ENCODE assay signal across 9 cellular contexts in the genomic region with DNA sequence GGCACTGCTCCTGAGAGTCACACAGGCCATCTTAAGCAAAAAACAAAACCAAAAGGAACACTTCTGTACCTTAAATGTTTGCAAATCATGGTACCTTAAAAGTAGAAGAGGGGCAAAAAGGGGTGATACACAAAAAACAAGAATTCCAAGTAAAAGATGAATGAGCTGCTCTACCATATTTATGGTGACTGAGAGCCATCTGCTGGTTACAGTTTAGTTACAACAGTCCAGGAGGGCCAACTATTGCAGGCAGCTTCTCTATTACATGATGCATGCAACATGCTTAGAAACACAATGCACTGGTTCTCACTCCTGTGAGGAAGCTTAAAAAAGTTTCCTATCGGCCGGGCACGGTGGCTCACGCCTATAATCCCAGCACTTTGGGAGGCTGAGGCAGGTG. TPM values are rescaled to one million over a fixed set of nuclear protein-coding genes. Genes with fewer than 3 reads are reported as not detected.
DNase-seq lines count a peak whose midpoint lies in the region; ATAC-seq and TF ChIP-seq lines count a peak whose summit lies in the region.
"Had no signal": no experiment of that assay in that cellular context is flagged by ENCODE, and none has a peak within 500 bp of the region (broad histone marks: within the 10 kb centered on the region; RNA-seq: fewer than 3 reads in every experiment).

No MANE protein-coding gene starts in this region.

- no peaks in the 10 kb centered on the region for H3K36me3 ChIP-seq in RWPE2 (ENCODE audit: low read depth)
- H3K36me3 ChIP-seq in ovary, result no peaks in the 10 kb centered on the region

- TF ChIP-seq EP300 in ovary (IDR thresholded peaks at IDR 0.05), result no peak

- H3K27me3 ChIP-seq in RWPE2 (ENCODE audit: insufficient read depth, poor library complexity, severe bottlenecking), result no peaks in the 10 kb centered on the region
- H3K27me3 ChIP-seq in ovary, result no peaks in the 10 kb centered on the region

- WGBS in ovary, 3 donors, result 29 to 50% (median 31%) methylated on average over 4 of the region's 4 CpGs

- no peak for TF ChIP-seq POLR2A in ovary (IDR thresholded peaks at IDR 0.05)

- peak; percentile 49; the same call in 1 of the 3 replicates for ATAC-seq in RWPE2 (ENCODE audit: low read depth)
- no peak for ATAC-seq in HG03159 (IDR thresholded peaks at IDR 0.05; ENCODE audit: unreplicated experiment)
- ATAC-seq in HG03442 (IDR thresholded peaks at IDR 0.05; ENCODE audit: unreplicated experiment), result no peak
- ATAC-seq: mucosa of descending colon had no signal

- TF ChIP-seq CTCF in RWPE2 (IDR thresholded peaks at IDR 0.05; ENCODE audit: poor library complexity, severe bottlenecking), result peak; percentile 57
- peak; percentile 60 for TF ChIP-seq CTCF in fibroblast of mammary gland (conservative IDR thresholded peaks at IDR 0.05; ENCODE audit: control insufficient read depth, insufficient read depth, low read depth, low read length)
- peak in 2 of 3 donors; percentile 15 to 35 for TF ChIP-seq CTCF in ovary (IDR thresholded peaks at IDR 0.05)

- DNase-seq in Caki2 (ENCODE audit: low read depth), result peak; percentile 21
- peak; percentile 60 for DNase-seq in HCEC 1CT
- no peak for DNase-seq in RWPE2 (ENCODE audit: low spot score)
- DNase-seq in fibroblast of mammary gland (ENCODE audit: low read depth), result peak; percentile 70
- DNase-seq in ovary, result no peak
- DNase-seq in activated T-helper 2 cell treated with anti-CD3 and anti-CD28 coated beads, Interferon-gamma antibody, Interleukin-2, Interleukin-4, amounts not matched to agents 10 μg/mL and 5 μg/mL and 100 μg/mL, durations not matched to agents 14 hours and 24 hours and 36 hours (ENCODE audit: low spot score), result no peak

- peaks cover 11% of the 10 kb centered on the region for H3K4me1 Mint-ChIP-seq in activated T-helper 2 cell treated with anti-CD3 and anti-CD28 coated beads, Interferon-gamma antibody, Interleukin-2, Interleukin-4, amounts not matched to agents 10 μg/mL and 5 μg/mL and 100 μg/mL, durations not matched to agents 14 hours and 24 hours and 36 hours (ENCODE audit: low read depth)

- H3K4me3 Mint-ChIP-seq in activated T-helper 2 cell treated with anti-CD3 and anti-CD28 coated beads, Interferon-gamma antibody, Interleukin-2, Interleukin-4, amounts not matched to agents 10 μg/mL and 5 μg/mL and 100 μg/mL, durations not matched to agents 14 hours and 24 hours and 36 hours (ENCODE audit: low read depth), result no peak overlapping the region

- no peak overlapping the region for H3K4me3 ChIP-seq in RWPE2 (ENCODE audit: severe bottlenecking)
- H3K4me3 ChIP-seq in fibroblast of mammary gland (ENCODE audit: control insufficient read depth, low read depth, low read length), result no peak overlapping the region
- H3K4me3 ChIP-seq in ovary, result no peak overlapping the region
- H3K4me3 ChIP-seq: mucosa of descending colon had no signal

- no peaks in the 10 kb centered on the region for H3K36me3 Mint-ChIP-seq in activated T-helper 2 cell treated with anti-CD3 and anti-CD28 coated beads, Interferon-gamma antibody, Interleukin-2, Interleukin-4, amounts not matched to agents 10 μg/mL and 5 μg/mL and 100 μg/mL, durations not matched to agents 14 hours and 24 hours and 36 hours (ENCODE audit: low read depth)

- in situ Hi-C loops in Caki2 (cut with HindIII; ENCODE audit: low pct_unique_long_range_greater_than_20kb, low sequenced_read_pairs), result no loop called here

- H3K27ac ChIP-seq in RWPE2 (ENCODE audit: poor library complexity, severe bottlenecking), result no peak overlapping the region
- no peak overlapping the region for H3K27ac ChIP-seq in ovary

- H3K9me3 ChIP-seq in RWPE2 (ENCODE audit: severe bottlenecking) (no peaks in the 10 kb centered on the region), ovary (no peaks in the 10 kb centered on the region)
- H3K9me3 ChIP-seq: mucosa of descending colon had no signal

- intact Hi-C loops in ovary (cut with DNase I), result loop anchor here in 3 of 4 donors (10.0 kb wide), 1 partner anchor 527 kb away; no protein-coding TSS in a partner anchor
- intact Hi-C loops in activated T-helper 2 cell treated with anti-CD3 and anti-CD28 coated beads, Interferon-gamma antibody, Interleukin-2, Interleukin-4, amounts not matched to agents 10 μg/mL and 5 μg/mL and 100 μg/mL, durations not matched to agents 14 hours and 24 hours and 36 hours (cut with micrococcal nuclease), result loop anchor here (10.0 kb wide), 1 partner anchor 117 kb away; no protein-coding TSS in a partner anchor

- no peaks in the 10 kb centered on the region for H3K9me3 Mint-ChIP-seq in activated T-helper 2 cell treated with anti-CD3 and anti-CD28 coated beads, Interferon-gamma antibody, Interleukin-2, Interleukin-4, amounts not matched to agents 10 μg/mL and 5 μg/mL and 100 μg/mL, durations not matched to agents 14 hours and 24 hours and 36 hours

- no peaks in the 10 kb centered on the region for H3K27me3 Mint-ChIP-seq in activated T-helper 2 cell treated with anti-CD3 and anti-CD28 coated beads, Interferon-gamma antibody, Interleukin-2, Interleukin-4, amounts not matched to agents 10 μg/mL and 5 μg/mL and 100 μg/mL, durations not matched to agents 14 hours and 24 hours and 36 hours (ENCODE audit: low read depth)

- no peak overlapping the region for H3K27ac Mint-ChIP-seq in activated T-helper 2 cell treated with anti-CD3 and anti-CD28 coated beads, Interferon-gamma antibody, Interleukin-2, Interleukin-4, amounts not matched to agents 10 μg/mL and 5 μg/mL and 100 μg/mL, durations not matched to agents 14 hours and 24 hours and 36 hours

- H3K4me1 ChIP-seq in RWPE2 (ENCODE audit: insufficient read depth, poor library complexity, severe bottlenecking) (no peaks in the 10 kb centered on the region), ovary (ENCODE audit: insufficient read depth) (no peaks in the 10 kb centered on the region)

RNA-seq across cellular contexts. Expression of a gene that starts 53.5 kb away (rescaled TPM):
- total RNA-seq in Caki2 (2014; rRNA removed; shearing (Covaris generic); ENCODE audit: low replicate concordance), result 34.0 and 109 TPM in 2 replicates
- 10 to 100 TPM; 45.2 to 67.8 (median 53.8) TPM for total RNA-seq in ovary
- 100 to 1,000 TPM in 1 of 2 donors, 10 to 100 TPM in 1; 37.6 to 112 TPM for polyA plus RNA-seq in ovary
- 52.1 and 54.8 TPM in 2 replicates for total RNA-seq in activated T-helper 2 cell treated with anti-CD3 and anti-CD28 coated beads, Interferon-gamma antibody, Interleukin-2, Interleukin-4, amounts not matched to agents 10 μg/mL and 5 μg/mL and 100 μg/mL, durations not matched to agents 14 hours and 24 hours and 36 hours

RNA-seq across cellular contexts. Expression of a gene that starts 54.4 kb away (rescaled TPM):
- total RNA-seq in Caki2 (2014; rRNA removed; shearing (Covaris generic); ENCODE audit: low replicate concordance), result 0.72 TPM in 1 of 2 replicates, not detected in the other
- 10 to 100 TPM in 1 of 7 donors, 1 to 10 TPM in 5, under 1 TPM in 1; 0.45 to 46.6 (median 1.5) TPM for total RNA-seq in ovary
- under 1 TPM; 0.18 to 0.35 TPM for polyA plus RNA-seq in ovary
- total RNA-seq in activated T-helper 2 cell treated with anti-CD3 and anti-CD28 coated beads, Interferon-gamma antibody, Interleukin-2, Interleukin-4, amounts not matched to agents 10 μg/mL and 5 μg/mL and 100 μg/mL, durations not matched to agents 14 hours and 24 hours and 36 hours, result not detected in 2 replicates
- total RNA-seq: mucosa of descending colon had no signal

Comparison
In these comparisons a context has a peak if more than half of its experiments do, and no peak if none do; other contexts are left out.
1. DNase-seq: peak in Caki2 (single experiment), HCEC 1CT (single experiment) and fibroblast of mammary gland (single experiment); none in RWPE2 (single experiment), ovary (0 of 5) and activated T-helper 2 cell treated with anti-CD3 and anti-CD28 coated beads, Interferon-gamma antibody, Interleukin-2, Interleukin-4, amounts not matched to agents 10 μg/mL and 5 μg/mL and 100 μg/mL, durations not matched to agents 14 hours and 24 hours and 36 hours (single experiment).
2. Peak in every context shown above with its lines, with median percentiles within 50 percentile points of each other: CTCF ChIP-seq.